Comparison of ENCODE assay signal across 1 cellular context in the genomic region with DNA sequence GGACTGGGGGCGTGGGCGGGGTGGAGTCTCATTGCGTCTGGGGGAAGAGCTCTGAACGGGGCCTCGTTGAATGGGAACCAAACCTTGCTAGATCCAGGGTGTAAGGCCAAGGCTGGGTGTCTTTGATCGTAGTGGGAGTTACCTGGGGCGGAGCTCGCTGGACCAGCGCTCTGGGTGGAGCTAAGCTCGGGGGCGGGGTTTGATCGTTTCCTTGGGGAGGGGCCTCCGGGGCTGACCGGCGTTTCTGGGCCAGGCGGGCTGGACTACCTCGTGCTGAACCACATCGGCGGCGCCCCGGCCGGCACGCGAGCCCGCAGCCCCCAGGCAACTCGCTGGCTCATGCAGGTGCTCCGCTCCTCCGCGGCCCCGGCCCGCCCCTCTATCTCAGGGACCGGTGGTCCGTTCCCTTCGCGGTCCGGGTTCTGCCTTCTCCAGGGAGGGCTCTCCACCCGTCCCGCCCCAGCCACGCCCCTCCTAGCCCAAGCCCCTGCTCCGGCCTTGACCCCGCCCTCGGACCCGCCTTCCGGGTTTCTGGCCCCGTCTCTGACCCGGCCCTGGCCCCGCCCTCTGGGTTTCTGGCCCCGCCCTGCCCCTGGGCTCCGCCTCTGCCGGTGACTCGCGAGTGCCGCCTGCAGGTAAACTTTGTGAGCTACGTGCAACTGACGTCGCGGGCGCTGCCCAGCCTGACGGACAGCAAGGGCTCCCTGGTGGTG.
TF ChIP-seq lines count a peak whose summit lies in the region.

No MANE protein-coding gene starts in this region.

TF ChIP-seq in K562, 482 proteins besides CTCF, POLR2A, EP300 and RAD21 (continues in another document):
- TF ChIP-seq ZBTB12 (CRISPR knock-in tag; IDR thresholded peaks at IDR 0.05): 0 out of 2 replicates have a peak, but pooled peaks have one; percentile 19
- TF ChIP-seq, protein P1, sequence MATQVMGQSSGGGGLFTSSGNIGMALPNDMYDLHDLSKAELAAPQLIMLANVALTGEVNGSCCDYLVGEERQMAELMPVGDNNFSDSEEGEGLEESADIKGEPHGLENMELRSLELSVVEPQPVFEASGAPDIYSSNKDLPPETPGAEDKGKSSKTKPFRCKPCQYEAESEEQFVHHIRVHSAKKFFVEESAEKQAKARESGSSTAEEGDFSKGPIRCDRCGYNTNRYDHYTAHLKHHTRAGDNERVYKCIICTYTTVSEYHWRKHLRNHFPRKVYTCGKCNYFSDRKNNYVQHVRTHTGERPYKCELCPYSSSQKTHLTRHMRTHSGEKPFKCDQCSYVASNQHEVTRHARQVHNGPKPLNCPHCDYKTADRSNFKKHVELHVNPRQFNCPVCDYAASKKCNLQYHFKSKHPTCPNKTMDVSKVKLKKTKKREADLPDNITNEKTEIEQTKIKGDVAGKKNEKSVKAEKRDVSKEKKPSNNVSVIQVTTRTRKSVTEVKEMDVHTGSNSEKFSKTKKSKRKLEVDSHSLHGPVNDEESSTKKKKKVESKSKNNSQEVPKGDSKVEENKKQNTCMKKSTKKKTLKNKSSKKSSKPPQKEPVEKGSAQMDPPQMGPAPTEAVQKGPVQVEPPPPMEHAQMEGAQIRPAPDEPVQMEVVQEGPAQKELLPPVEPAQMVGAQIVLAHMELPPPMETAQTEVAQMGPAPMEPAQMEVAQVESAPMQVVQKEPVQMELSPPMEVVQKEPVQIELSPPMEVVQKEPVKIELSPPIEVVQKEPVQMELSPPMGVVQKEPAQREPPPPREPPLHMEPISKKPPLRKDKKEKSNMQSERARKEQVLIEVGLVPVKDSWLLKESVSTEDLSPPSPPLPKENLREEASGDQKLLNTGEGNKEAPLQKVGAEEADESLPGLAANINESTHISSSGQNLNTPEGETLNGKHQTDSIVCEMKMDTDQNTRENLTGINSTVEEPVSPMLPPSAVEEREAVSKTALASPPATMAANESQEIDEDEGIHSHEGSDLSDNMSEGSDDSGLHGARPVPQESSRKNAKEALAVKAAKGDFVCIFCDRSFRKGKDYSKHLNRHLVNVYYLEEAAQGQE (CRISPR knock-in tag; IDR thresholded peaks at IDR 0.05; ENCODE audit: low read depth): 0 out of 2 replicates have a peak, but pooled peaks have one; percentile 13
- peak; percentile 72 for TF ChIP-seq CCNT2 (IDR thresholded peaks at IDR 0.05; ENCODE audit: borderline replicate concordance, extremely low read depth, insufficient read length, low read depth, low read length)
- peak; percentile 85 for TF ChIP-seq SP1 (CRISPR knock-in tag; IDR thresholded peaks at IDR 0.05)
- TF ChIP-seq XRCC5 (IDR thresholded peaks at IDR 0.05; ENCODE audit: low read depth, low read length): peak; percentile 83; the same call in 1 of the 2 replicates
- TF ChIP-seq EGR1 (conservative IDR thresholded peaks at IDR 0.05): peak; percentile 74
- peak; percentile 58; the same call in 1 of the 2 replicates for TF ChIP-seq PHF8 (IDR thresholded peaks at IDR 0.05; ENCODE audit: borderline replicate concordance, low read length)
- TF ChIP-seq, protein P2, sequence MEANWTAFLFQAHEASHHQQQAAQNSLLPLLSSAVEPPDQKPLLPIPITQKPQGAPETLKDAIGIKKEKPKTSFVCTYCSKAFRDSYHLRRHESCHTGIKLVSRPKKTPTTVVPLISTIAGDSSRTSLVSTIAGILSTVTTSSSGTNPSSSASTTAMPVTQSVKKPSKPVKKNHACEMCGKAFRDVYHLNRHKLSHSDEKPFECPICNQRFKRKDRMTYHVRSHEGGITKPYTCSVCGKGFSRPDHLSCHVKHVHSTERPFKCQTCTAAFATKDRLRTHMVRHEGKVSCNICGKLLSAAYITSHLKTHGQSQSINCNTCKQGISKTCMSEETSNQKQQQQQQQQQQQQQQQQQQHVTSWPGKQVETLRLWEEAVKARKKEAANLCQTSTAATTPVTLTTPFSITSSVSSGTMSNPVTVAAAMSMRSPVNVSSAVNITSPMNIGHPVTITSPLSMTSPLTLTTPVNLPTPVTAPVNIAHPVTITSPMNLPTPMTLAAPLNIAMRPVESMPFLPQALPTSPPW (CRISPR knock-in tag; IDR thresholded peaks at IDR 0.05): peak; percentile 74
- peak; percentile 82 for TF ChIP-seq CBX1 (IDR thresholded peaks at IDR 0.05; ENCODE audit: low read depth)
- TF ChIP-seq RBFOX2 (IDR thresholded peaks at IDR 0.05; ENCODE audit: low read depth, low read length): peak; percentile 66
- peak; percentile 34 for TF ChIP-seq NEUROD1 (IDR thresholded peaks at IDR 0.05; ENCODE audit: borderline replicate concordance, low read depth, low read length, partially characterized antibody)
- TF ChIP-seq ZNF511 (CRISPR knock-in tag; IDR thresholded peaks at IDR 0.05): 0 out of 2 replicates have a peak, but pooled peaks have one; percentile 48
- 0 out of 4 replicates have a peak, but pooled peaks of 1 of the 2 experiments have one; percentile 6 for TF ChIP-seq FOXA3 (CRISPR knock-in tag; conservative IDR thresholded peaks at IDR 0.05 in 1 of 2, IDR thresholded peaks at IDR 0.05 in 1 of 2)
- no peak; the same call in 1 of the 2 replicates for TF ChIP-seq JUN (IDR thresholded peaks at IDR 0.05; ENCODE audit: borderline replicate concordance, low read depth, low read length)
- TF ChIP-seq JUN (CRISPR knock-in tag; IDR thresholded peaks at IDR 0.05; ENCODE audit: borderline replicate concordance): 0 out of 2 replicates have a peak, but pooled peaks have one; percentile 44
- TF ChIP-seq, protein P3, sequence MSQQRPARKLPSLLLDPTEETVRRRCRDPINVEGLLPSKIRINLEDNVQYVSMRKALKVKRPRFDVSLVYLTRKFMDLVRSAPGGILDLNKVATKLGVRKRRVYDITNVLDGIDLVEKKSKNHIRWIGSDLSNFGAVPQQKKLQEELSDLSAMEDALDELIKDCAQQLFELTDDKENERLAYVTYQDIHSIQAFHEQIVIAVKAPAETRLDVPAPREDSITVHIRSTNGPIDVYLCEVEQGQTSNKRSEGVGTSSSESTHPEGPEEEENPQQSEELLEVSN (IDR thresholded peaks at IDR 0.05; ENCODE audit: borderline replicate concordance in 1 of 2, extremely low read depth in 1 of 2, insufficient read depth in 1 of 2, insufficient read length in 1 of 2, low read depth in 1 of 2, low read length in 1 of 2, poor library complexity in 1 of 2, severe bottlenecking in 1 of 2): peak; percentile 25 to 89
- TF ChIP-seq RB1 (IDR thresholded peaks at IDR 0.05; ENCODE audit: low read depth): peak; percentile 47; the same call in 1 of the 2 replicates
- TF ChIP-seq U2AF1 (optimal IDR thresholded peaks at IDR 0.05; ENCODE audit: low read depth, low read length): no peak
- 0 out of 2 replicates have a peak, but pooled peaks have one; percentile 42 for TF ChIP-seq ERF (CRISPR knock-in tag; IDR thresholded peaks at IDR 0.05)
- TF ChIP-seq SMC3 (conservative IDR thresholded peaks at IDR 0.05; ENCODE audit: insufficient read depth, low read depth, low read length): 0 out of 2 replicates have a peak, but pooled peaks have one; percentile 34
- peak; percentile 58 for TF ChIP-seq CXXC5 (CRISPR knock-in tag; IDR thresholded peaks at IDR 0.05)
- peak; percentile 99 for TF ChIP-seq ZFP36 (IDR thresholded peaks at IDR 0.05; ENCODE audit: low read depth, low read length, partially characterized antibody)
- TF ChIP-seq, protein P4, sequence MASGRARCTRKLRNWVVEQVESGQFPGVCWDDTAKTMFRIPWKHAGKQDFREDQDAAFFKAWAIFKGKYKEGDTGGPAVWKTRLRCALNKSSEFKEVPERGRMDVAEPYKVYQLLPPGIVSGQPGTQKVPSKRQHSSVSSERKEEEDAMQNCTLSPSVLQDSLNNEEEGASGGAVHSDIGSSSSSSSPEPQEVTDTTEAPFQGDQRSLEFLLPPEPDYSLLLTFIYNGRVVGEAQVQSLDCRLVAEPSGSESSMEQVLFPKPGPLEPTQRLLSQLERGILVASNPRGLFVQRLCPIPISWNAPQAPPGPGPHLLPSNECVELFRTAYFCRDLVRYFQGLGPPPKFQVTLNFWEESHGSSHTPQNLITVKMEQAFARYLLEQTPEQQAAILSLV (tag; IDR thresholded peaks at IDR 0.05): no peak
- 0 out of 2 replicates have a peak, but pooled peaks have one; percentile 24 for TF ChIP-seq JUND (IDR thresholded peaks at IDR 0.05; ENCODE audit: borderline replicate concordance, low read depth, low read length)
- peak; percentile 19; the same call in 1 of the 3 replicates for TF ChIP-seq JUND (tag; IDR thresholded peaks at IDR 0.05; ENCODE audit: borderline replicate concordance, low read depth, low read length)
- TF ChIP-seq ZBTB11 (CRISPR knock-in tag; IDR thresholded peaks at IDR 0.05): peak in 1 of 3 experiments; percentile 87; a peak in 2 of 6 replicates
- TF ChIP-seq BHLHE40 (IDR thresholded peaks at IDR 0.05; ENCODE audit: low read length): peak; percentile 66
- 0 out of 2 replicates have a peak, but pooled peaks have one; percentile 19 for TF ChIP-seq PBX2 (CRISPR knock-in tag; IDR thresholded peaks at IDR 0.05; ENCODE audit: low read depth)
- TF ChIP-seq PBX2 (tag; conservative IDR thresholded peaks at IDR 0.05; ENCODE audit: low read depth): no peak
- TF ChIP-seq HMG20A (CRISPR knock-in tag; conservative IDR thresholded peaks at IDR 0.05): no peak
- no peak for TF ChIP-seq FOXJ3 (CRISPR knock-in tag; IDR thresholded peaks at IDR 0.05)
- no peak for TF ChIP-seq KAT2B (IDR thresholded peaks at IDR 0.05; ENCODE audit: low read depth, low read length)
- TF ChIP-seq, protein P5, sequence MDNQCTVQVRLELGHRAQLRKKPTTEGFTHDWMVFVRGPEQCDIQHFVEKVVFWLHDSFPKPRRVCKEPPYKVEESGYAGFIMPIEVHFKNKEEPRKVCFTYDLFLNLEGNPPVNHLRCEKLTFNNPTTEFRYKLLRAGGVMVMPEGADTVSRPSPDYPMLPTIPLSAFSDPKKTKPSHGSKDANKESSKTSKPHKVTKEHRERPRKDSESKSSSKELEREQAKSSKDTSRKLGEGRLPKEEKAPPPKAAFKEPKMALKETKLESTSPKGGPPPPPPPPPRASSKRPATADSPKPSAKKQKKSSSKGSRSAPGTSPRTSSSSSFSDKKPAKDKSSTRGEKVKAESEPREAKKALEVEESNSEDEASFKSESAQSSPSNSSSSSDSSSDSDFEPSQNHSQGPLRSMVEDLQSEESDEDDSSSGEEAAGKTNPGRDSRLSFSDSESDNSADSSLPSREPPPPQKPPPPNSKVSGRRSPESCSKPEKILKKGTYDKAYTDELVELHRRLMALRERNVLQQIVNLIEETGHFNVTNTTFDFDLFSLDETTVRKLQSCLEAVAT (IDR thresholded peaks at IDR 0.05): no peak
- TF ChIP-seq, protein P6, sequence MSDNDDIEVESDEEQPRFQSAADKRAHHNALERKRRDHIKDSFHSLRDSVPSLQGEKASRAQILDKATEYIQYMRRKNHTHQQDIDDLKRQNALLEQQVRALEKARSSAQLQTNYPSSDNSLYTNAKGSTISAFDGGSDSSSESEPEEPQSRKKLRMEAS (CRISPR knock-in tag; IDR thresholded peaks at IDR 0.05): peak; percentile 92
